In genomic region chr4:2418652-2419571, GRCh38 we compare ENCODE assay signal across 1 cellular context.
A peak's percentile ranks its signal among the peaks of the same experiment; 100 is the strongest.
TF ChIP-seq lines count a peak whose summit lies in the region.

TSS of gene CFAP99 (plus strand) at chr4:2418955.

TF ChIP-seq in K562, 482 proteins besides CTCF, POLR2A, EP300 and RAD21 (continued from another document and continues in another):
- TF ChIP-seq CUX1 (CRISPR knock-in tag; IDR thresholded peaks at IDR 0.05) = no peak
- no peak for TF ChIP-seq NR2F6 (CRISPR knock-in tag; IDR thresholded peaks at IDR 0.05)
- 0 out of 2 replicates have a peak, but pooled peaks have one; percentile 22 for TF ChIP-seq STAT6 (CRISPR knock-in tag; IDR thresholded peaks at IDR 0.05)
- peak in 1 of 2 experiments; percentile 95; a peak in 2 of 4 replicates for TF ChIP-seq HDAC1 (IDR thresholded peaks at IDR 0.05)
- no peak for TF ChIP-seq HNRNPLL (IDR thresholded peaks at IDR 0.05; ENCODE audit: low read depth, low read length, poor library complexity, severe bottlenecking)
- TF ChIP-seq ZNF644 (tag; IDR thresholded peaks at IDR 0.05; ENCODE audit: low read depth) = peak; percentile 94
- no peak for TF ChIP-seq ELK3 (CRISPR knock-in tag; IDR thresholded peaks at IDR 0.05)
- TF ChIP-seq TFAP4 (CRISPR knock-in tag; IDR thresholded peaks at IDR 0.05; ENCODE audit: borderline replicate concordance) = peak; percentile 92
- TF ChIP-seq PREB (CRISPR knock-in tag; IDR thresholded peaks at IDR 0.05) = 0 out of 2 replicates have a peak, but pooled peaks have one; percentile 75
- TF ChIP-seq USF2 (CRISPR knock-in tag; IDR thresholded peaks at IDR 0.05) = no peak
- no peak for TF ChIP-seq PURB (CRISPR knock-in tag; IDR thresholded peaks at IDR 0.05; ENCODE audit: low read depth)
- peak; percentile 86 for TF ChIP-seq FOXJ3 (CRISPR knock-in tag; IDR thresholded peaks at IDR 0.05)
- peak; percentile 48; the same call in 1 of the 2 replicates for TF ChIP-seq USF1 (CRISPR knock-in tag; IDR thresholded peaks at IDR 0.05)
- peak; percentile 90 for TF ChIP-seq NKRF (IDR thresholded peaks at IDR 0.05; ENCODE audit: borderline replicate concordance)
- peak; percentile 86 for TF ChIP-seq ATF1 (CRISPR knock-in tag; IDR thresholded peaks at IDR 0.05)
- TF ChIP-seq ATF1 (tag; IDR thresholded peaks at IDR 0.05) = peak; percentile 92
- TF ChIP-seq SAP30 (IDR thresholded peaks at IDR 0.05; ENCODE audit: borderline replicate concordance, insufficient read depth, low read depth, low read length, poor library complexity, severe bottlenecking) = peak; percentile 95
- TF ChIP-seq ZFPM2 (CRISPR knock-in tag; IDR thresholded peaks at IDR 0.05) = no peak
- TF ChIP-seq CTBP1 (IDR thresholded peaks at IDR 0.05; ENCODE audit: borderline replicate concordance) = peak; percentile 88
- peak; percentile 60; the same call in 1 of the 2 replicates for TF ChIP-seq LCOR (CRISPR knock-in tag; IDR thresholded peaks at IDR 0.05)
- TF ChIP-seq EZH2 (IDR thresholded peaks at IDR 0.05; ENCODE audit: borderline replicate concordance, low read depth, low read length) = no peak
- TF ChIP-seq ZKSCAN1 (IDR thresholded peaks at IDR 0.05; ENCODE audit: low read depth, low read length) = no peak
- no peak for TF ChIP-seq GTF2B (IDR thresholded peaks at IDR 0.05; ENCODE audit: extremely low read depth, insufficient read length)
- TF ChIP-seq HCFC1 (IDR thresholded peaks at IDR 0.05; ENCODE audit: low read depth, low read length) = peak; percentile 99
- TF ChIP-seq HNRNPH1 (optimal IDR thresholded peaks at IDR 0.05; ENCODE audit: low read depth, low read length) = no peak
- TF ChIP-seq TAL1 (IDR thresholded peaks at IDR 0.05) = no peak
- no peak for TF ChIP-seq NR2C1 (IDR thresholded peaks at IDR 0.05)
- TF ChIP-seq NR2C1 (tag; IDR thresholded peaks at IDR 0.05) = peak; percentile 88
- peak; percentile 9; the same call in 1 of the 2 replicates for TF ChIP-seq OTX1 (CRISPR knock-in tag; IDR thresholded peaks at IDR 0.05)
- TF ChIP-seq ZNF3 (CRISPR knock-in tag; IDR thresholded peaks at IDR 0.05) = no peak
